18 cellular contexts compared by ENCODE assay signal in the genomic region with DNA sequence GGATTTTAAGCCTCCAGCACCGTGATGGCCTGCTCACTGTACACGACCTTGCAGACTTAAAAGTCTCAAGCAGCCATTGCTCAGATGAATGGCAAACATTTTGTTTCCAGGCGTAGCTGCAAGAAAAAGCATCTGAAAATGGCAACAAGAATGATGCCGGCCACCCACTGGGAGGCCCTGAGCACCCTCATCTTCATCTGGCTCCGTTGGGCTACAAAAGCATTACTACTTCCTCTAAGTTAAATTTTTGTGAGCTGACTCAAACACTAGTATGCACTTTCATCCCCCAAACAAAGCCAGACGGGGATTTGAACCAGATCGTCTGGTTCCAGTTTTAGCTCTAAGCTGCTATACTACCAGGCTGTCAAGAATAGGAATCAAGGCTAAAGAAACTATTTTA.
DNase-seq lines count a peak whose midpoint lies in the region; ATAC-seq and TF ChIP-seq lines count a peak whose summit lies in the region.
"Had no signal": no experiment of that assay in that cellular context is flagged by ENCODE, and none has a peak within 500 bp of the region (broad histone marks: within the 10 kb centered on the region; RNA-seq: fewer than 3 reads in every experiment).

No MANE protein-coding gene starts in this region.

- no peak overlapping the region for H3K4me3 ChIP-seq in PC-9
- H3K4me3 ChIP-seq in fibroblast of lung (replicated peaks in 1 of 4; ENCODE audit: control extremely low read depth in 1 of 4, insufficient read depth in 1 of 4, low read depth in 3 of 4, low read length in 4 of 4), result no peak overlapping the region
- H3K4me3 ChIP-seq in tibial nerve, result no peak overlapping the region
- H3K4me3 ChIP-seq: HAP-1 had no signal

- POLR2A ChIA-PET in PC-9 (lab: Charles Lee; ENCODE audit: unreplicated experiment), result no interaction called here

- H3F3A ChIP-seq in PC-9 (ENCODE audit: insufficient read depth, low read depth), result no peaks in the 10 kb centered on the region

- no peak overlapping the region for H3K9ac ChIP-seq in fibroblast of lung (ENCODE audit: insufficient read depth, low read length)

- H3K79me2 ChIP-seq in PC-9 (ENCODE audit: low read depth) (no peaks in the 10 kb centered on the region), fibroblast of lung (ENCODE audit: control insufficient read depth, insufficient read depth, low read length) (no peaks in the 10 kb centered on the region)

- H3K27me3 Mint-ChIP-seq in osteocyte (ENCODE audit: unreplicated experiment), result no peaks in the 10 kb centered on the region
- H3K27me3 Mint-ChIP-seq: progenitor cell of endocrine pancreas had no signal

- H3K27ac ChIP-seq in PC-9 (no peak overlapping the region), fibroblast of lung (ENCODE audit: insufficient read depth, low read length) (no peak overlapping the region), tibial nerve (no peak overlapping the region)

- H3K36me3 ChIP-seq in PC-9 (ENCODE audit: low read depth) (no peaks in the 10 kb centered on the region), fibroblast of lung (ENCODE audit: control insufficient read depth, insufficient read depth, low read length) (no peaks in the 10 kb centered on the region), tibial nerve (no peaks in the 10 kb centered on the region)
- H3K36me3 ChIP-seq: HAP-1 had no signal

- peak overlapping the region; percentile 84 for H3K27ac Mint-ChIP-seq in osteocyte (ENCODE audit: unreplicated experiment)
- H3K27ac Mint-ChIP-seq: activated naive CD8-positive, alpha-beta T cell; progenitor cell of endocrine pancreas; stimulated activated naive CD8-positive, alpha-beta T cell treated with anti-CD3 and anti-CD28 coated beads, Interleukin-15, Interleukin-2, amounts not matched to agents 100 ng/mL and 50 ng/mL, for 24 hours had no signal

- no peak for TF ChIP-seq POLR2A in tibial nerve (IDR thresholded peaks at IDR 0.05)

- intact Hi-C loops in PC-9 (cut with micrococcal nuclease; ENCODE audit: unreplicated experiment) (loop anchor here (5.0 kb wide), 1 partner anchor 71 kb away; no protein-coding TSS in a partner anchor), Right ventricle myocardium inferior (cut with DNase I) (no loop called here)

- 54 to 58% methylated on average over 7 of the region's 7 CpGs for WGBS in tibial nerve, 2 donors

- CTCF ChIA-PET in PC-9 (lab: Charles Lee), result no interaction called here

- no peak for TF ChIP-seq CTCF in PC-9 (conservative IDR thresholded peaks at IDR 0.05)
- no peak for TF ChIP-seq CTCF in fibroblast of lung (conservative IDR thresholded peaks at IDR 0.05 in 1 of 2, IDR thresholded peaks at IDR 0.05 in 1 of 2; ENCODE audit: low read depth in 1 of 2, low read length in 2 of 2)
- no peak for TF ChIP-seq CTCF in osteocyte (IDR thresholded peaks at IDR 0.05)
- TF ChIP-seq CTCF in tibial nerve (IDR thresholded peaks at IDR 0.05), result no peak

- H4K20me1 ChIP-seq in PC-9 (ENCODE audit: insufficient read depth), result no peaks in the 10 kb centered on the region
- no peaks in the 10 kb centered on the region for H4K20me1 ChIP-seq in fibroblast of lung (ENCODE audit: control insufficient read depth, extremely low read depth, insufficient read depth, low read length)

- H3K9me2 ChIP-seq in PC-9 (ENCODE audit: insufficient read depth), result no peaks in the 10 kb centered on the region

- H3K4me1 ChIP-seq in PC-9 (replicated peaks; ENCODE audit: insufficient read depth), result peaks cover 19% of the 10 kb centered on the region; the same call in 1 of the 2 replicates
- no peaks in the 10 kb centered on the region for H3K4me1 ChIP-seq in fibroblast of lung (ENCODE audit: control insufficient read depth, extremely low read depth, insufficient read depth, low read length)
- peaks cover 0 to 7% (median 0%) of the 10 kb centered on the region in 4 donors for H3K4me1 ChIP-seq in tibial nerve
- H3K4me1 ChIP-seq: HAP-1 had no signal

- DNase-seq in ELR (ENCODE audit: low read depth) (peak; percentile 79), PC-9 (peak; percentile 62 to 75), fibroblast of lung (ENCODE audit: low read depth in 2 of 2) (peak; percentile 22 to 83), osteocyte (ENCODE audit: extremely low spot score, unreplicated experiment) (no peak), tibial nerve (ENCODE audit: low spot score in 2 of 2) (no peak), NCI-H2171 (lab: John Stamatoyannopoulos, UW) (no peak), Right ventricle myocardium inferior (ENCODE audit: missing footprints) (no peak)
- DNase-seq in activated CD4-positive, alpha-beta T cell treated with anti-CD3 and anti-CD28 coated beads, Interleukin-2, amount 50 U/mL, for 48 hours, result no peak
- DNase-seq: COR-L47; hippocampal formation; KG1; midbrain; stimulated activated CD4-positive, alpha-beta T cell treated with anti-CD3 and anti-CD28 coated beads, Interleukin-4, amount 100 ng/mL, for 4 hours; T-helper 9 cell had no signal

- no peak for ATAC-seq in Right ventricle myocardium inferior

- H3K4me1 Mint-ChIP-seq in osteocyte (ENCODE audit: unreplicated experiment), result peaks cover 34% of the 10 kb centered on the region

- no peaks in the 10 kb centered on the region for H3K27me3 ChIP-seq in PC-9 (ENCODE audit: insufficient read depth, low read depth)
- no peaks in the 10 kb centered on the region for H3K27me3 ChIP-seq in fibroblast of lung (ENCODE audit: control insufficient read depth, insufficient read depth, low read length)
- H3K27me3 ChIP-seq in tibial nerve, result no peaks in the 10 kb centered on the region

- TF ChIP-seq EP300 in tibial nerve (IDR thresholded peaks at IDR 0.05), result no peak

- H3K9me3 ChIP-seq in PC-9 (ENCODE audit: insufficient read depth, low read depth), result 0 out of 2 replicates have a peak, but pooled peaks cover 5% of the 10 kb centered on the region
- H3K9me3 ChIP-seq in fibroblast of lung (ENCODE audit: control insufficient read depth, insufficient read depth, low read depth, low read length), result no peaks in the 10 kb centered on the region
- peaks cover 0 to 8% (median 1%) of the 10 kb centered on the region in 4 donors for H3K9me3 ChIP-seq in tibial nerve
- H3K9me3 ChIP-seq: HAP-1 had no signal

- no TSS peak for BruUV-seq in PC-9 (replicated peaks; lab: Mats Ljungman, UMichigan)

- H3K4me2 ChIP-seq in PC-9 (peak overlapping the region; percentile 27; the same call in 1 of the 2 replicates), fibroblast of lung (ENCODE audit: extremely low read depth, insufficient read depth, low read length) (no peak overlapping the region)

- H2AFZ ChIP-seq in PC-9 (no peak overlapping the region), fibroblast of lung (ENCODE audit: low read length) (no peak overlapping the region)

- H3K36me3 Mint-ChIP-seq in osteocyte (ENCODE audit: unreplicated experiment), result no peaks in the 10 kb centered on the region
- H3K36me3 Mint-ChIP-seq: activated naive CD8-positive, alpha-beta T cell had no signal

- peak overlapping the region; percentile 3 for H3K4me3 Mint-ChIP-seq in osteocyte (ENCODE audit: unreplicated experiment)
- H3K4me3 Mint-ChIP-seq: activated naive CD8-positive, alpha-beta T cell; stimulated activated naive CD8-positive, alpha-beta T cell treated with anti-CD3 and anti-CD28 coated beads, Interleukin-15, Interleukin-2, amounts not matched to agents 100 ng/mL and 50 ng/mL, for 24 hours had no signal

- peaks cover 3% of the 10 kb centered on the region for H3K9me3 Mint-ChIP-seq in osteocyte (ENCODE audit: unreplicated experiment)
- H3K9me3 Mint-ChIP-seq: stimulated activated naive CD8-positive, alpha-beta T cell treated with anti-CD3 and anti-CD28 coated beads, Interleukin-15, Interleukin-2, amounts not matched to agents 100 ng/mL and 50 ng/mL, for 24 hours had no signal

Comparison
In these comparisons a context has a peak if more than half of its experiments do, and no peak if none do; other contexts are left out.
1. DNase-seq: peak in ELR (single experiment), PC-9 (2 of 2) and fibroblast of lung (2 of 2); none in osteocyte (single experiment), activated CD4-positive, alpha-beta T cell treated with anti-CD3 and anti-CD28 coated beads, Interleukin-2, amount 50 U/mL, for 48 hours (0 of 2), tibial nerve (0 of 2), NCI-H2171 (single experiment) and Right ventricle myocardium inferior (single experiment).